ENCODE assay signal across 18 cellular contexts in genomic region chr11:27405134-27405533, GRCh38. TPM values are rescaled to one million over a fixed set of nuclear protein-coding genes. Genes with fewer than 3 reads are reported as not detected.
A peak's percentile ranks its signal among the peaks of the same experiment; 100 is the strongest.
DNase-seq lines count a peak whose midpoint lies in the region; ATAC-seq and TF ChIP-seq lines count a peak whose summit lies in the region.
"Had no signal": no experiment of that assay in that cellular context is flagged by ENCODE, and none has a peak within 500 bp of the region (broad histone marks: within the 10 kb centered on the region; RNA-seq: fewer than 3 reads in every experiment).

No MANE protein-coding gene starts in this region.

- in situ Hi-C loops in brain microvascular endothelial cell (cut with HindIII; ENCODE audit: low pct_ligation_motif_present, low sequenced_read_pairs), result no loop called here

- no peak overlapping the region for H3K9ac ChIP-seq in neural progenitor cell

- TF ChIP-seq CTCF in fibroblast of pulmonary artery (IDR thresholded peaks at IDR 0.05; ENCODE audit: low read length, missing control alignments), result no peak
- TF ChIP-seq CTCF in neural progenitor cell (IDR thresholded peaks at IDR 0.05), result no peak
- no peak for TF ChIP-seq CTCF in thoracic aorta (IDR thresholded peaks at IDR 0.05)
- no peak for TF ChIP-seq CTCF in brain microvascular endothelial cell (IDR thresholded peaks at IDR 0.05; ENCODE audit: low read depth, low read length, missing control alignments)

- H3K36me3 ChIP-seq in neural progenitor cell (peaks cover 10% of the 10 kb centered on the region), thoracic aorta (no peaks in the 10 kb centered on the region), brain microvascular endothelial cell (replicated peaks) (no peaks in the 10 kb centered on the region)

- no peak overlapping the region for H2AFZ ChIP-seq in neural progenitor cell (replicated peaks)

- H3K79me2 ChIP-seq in neural progenitor cell (ENCODE audit: low read depth), result peaks cover 100% of the 10 kb centered on the region

- peak overlapping the region; percentile 1 for H3K4me2 ChIP-seq in neural progenitor cell

- no peaks in the 10 kb centered on the region for H3K4me1 Mint-ChIP-seq in neural progenitor cell

- no peaks in the 10 kb centered on the region for H3K27me3 Mint-ChIP-seq in neural progenitor cell (ENCODE audit: insufficient read depth, low read depth)

- DNase-seq in astrocyte of the hippocampus (ENCODE audit: low read depth, low spot score) (peak; percentile 44), fibroblast of pulmonary artery (ENCODE audit: low read depth) (peak; percentile 35), neural progenitor cell (ENCODE audit: low spot score) (no peak), thoracic aorta (ENCODE audit: low spot score) (no peak), brain microvascular endothelial cell (no peak), dermis blood vessel endothelial cell (no peak)
- DNase-seq: AML-193, DMS79, NCI-H1105 treated with DMSO at 0.1 percent for 48 hours, NCI-H1694 treated with DMSO at 0.1 percent for 48 hours, NCI-H2107, NCI-H510A, NCI-H774, OCI-M1, SIG-M5 had no signal

- no peak overlapping the region for H3K4me3 ChIP-seq in fibroblast of pulmonary artery (replicated peaks; ENCODE audit: low read depth, low read length)
- no peak overlapping the region for H3K4me3 ChIP-seq in neural progenitor cell
- peak overlapping the region; percentile 17 for H3K4me3 ChIP-seq in thoracic aorta
- no peak overlapping the region for H3K4me3 ChIP-seq in brain microvascular endothelial cell (ENCODE audit: low read depth, low read length)
- H3K4me3 ChIP-seq: K562 had no signal

- H3F3A ChIP-seq in neural progenitor cell (ENCODE audit: low read depth), result peaks cover 46% of the 10 kb centered on the region

- H3K4me3 Mint-ChIP-seq in neural progenitor cell, result no peak overlapping the region

- ATAC-seq in thoracic aorta (ENCODE audit: insufficient number of reproducible peaks, low FRiP score, low read depth) (no peak), GM21737 (IDR thresholded peaks at IDR 0.05; ENCODE audit: unreplicated experiment) (no peak)
- ATAC-seq: K562 had no signal

- H3K9me3 ChIP-seq in neural progenitor cell (ENCODE audit: low read depth), result no peaks in the 10 kb centered on the region
- H3K9me3 ChIP-seq in thoracic aorta, result no peaks in the 10 kb centered on the region

- H3K9me3 Mint-ChIP-seq in neural progenitor cell, result no peaks in the 10 kb centered on the region

- peaks cover 71% of the 10 kb centered on the region for H4K20me1 ChIP-seq in neural progenitor cell (ENCODE audit: low read depth)

- H3K36me3 Mint-ChIP-seq in neural progenitor cell, result peaks cover 2% of the 10 kb centered on the region

- H3K27ac ChIP-seq in neural progenitor cell, result no peak overlapping the region
- H3K27ac ChIP-seq in thoracic aorta, result peak overlapping the region in 1 of 2 donors; percentile 45
- H3K27ac ChIP-seq in brain microvascular endothelial cell, result no peak overlapping the region
- H3K27ac ChIP-seq: C4-2B had no signal

- H3K27me3 ChIP-seq in neural progenitor cell (no peaks in the 10 kb centered on the region), thoracic aorta (replicated peaks; ENCODE audit: insufficient read depth) (no peaks in the 10 kb centered on the region), brain microvascular endothelial cell (replicated peaks) (no peaks in the 10 kb centered on the region)

- no peak overlapping the region for H3K27ac Mint-ChIP-seq in neural progenitor cell

- H3K4me1 ChIP-seq in neural progenitor cell (peaks cover 45% of the 10 kb centered on the region), thoracic aorta (ENCODE audit: control insufficient read depth in 1 of 2, low read depth in 2 of 2) (peaks cover 31 to 58% of the 10 kb centered on the region in 2 donors)

RNA-seq across cellular contexts. Expression of gene CCDC34, which starts 42.1 kb away (rescaled TPM):
- total RNA-seq in neural progenitor cell (ENCODE audit: low replicate concordance) (15.6 and 30.6 TPM in 2 replicates), thoracic aorta (1 to 10 TPM; 1.5 to 2.3 TPM), dermis blood vessel endothelial cell (4.1 and 4.3 TPM in 2 replicates)

Comparison
In these comparisons a context has a peak if more than half of its experiments do, and no peak if none do; other contexts are left out.
1. DNase-seq: peak in astrocyte of the hippocampus (single experiment) and fibroblast of pulmonary artery (single experiment); none in neural progenitor cell (single experiment), thoracic aorta (single experiment), brain microvascular endothelial cell (single experiment) and dermis blood vessel endothelial cell (single experiment).